Comparison of ENCODE assay signal across 10 cellular contexts in the genomic region with DNA sequence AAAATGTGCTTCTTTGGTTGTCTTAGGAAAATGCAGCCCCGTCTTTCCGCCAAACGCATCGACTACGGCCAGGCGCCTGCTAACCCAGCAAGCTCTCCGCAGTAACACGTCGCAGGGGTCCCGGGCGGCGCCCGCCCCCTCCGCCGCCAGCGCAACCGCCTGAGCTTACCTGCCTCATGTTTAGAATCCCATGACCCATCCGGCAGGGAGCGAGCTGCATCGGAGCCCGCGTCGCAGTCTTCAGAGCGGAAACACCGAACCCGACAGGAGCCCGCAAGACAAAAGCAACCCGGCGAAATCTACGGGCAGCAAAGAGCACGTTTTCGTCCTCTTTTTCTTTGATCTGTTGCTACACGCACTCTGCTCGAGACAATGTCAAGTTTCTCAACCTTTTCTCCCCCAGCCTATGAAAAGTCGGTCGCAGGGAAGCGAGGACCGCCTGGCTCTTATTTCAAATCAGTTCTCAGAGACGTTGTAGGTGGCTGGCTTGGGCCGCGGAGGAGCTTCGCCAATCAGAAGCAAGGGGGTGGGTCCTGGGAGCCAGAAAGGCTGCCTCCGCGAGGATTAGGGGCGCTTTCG. TPM values are rescaled to one million over a fixed set of nuclear protein-coding genes. Genes with fewer than 3 reads are reported as not detected.
DNase-seq lines count a peak whose midpoint lies in the region; ATAC-seq and TF ChIP-seq lines count a peak whose summit lies in the region.
"Had no signal": no experiment of that assay in that cellular context is flagged by ENCODE, and none has a peak within 500 bp of the region (broad histone marks: within the 10 kb centered on the region; RNA-seq: fewer than 3 reads in every experiment).

A gene with protein sequence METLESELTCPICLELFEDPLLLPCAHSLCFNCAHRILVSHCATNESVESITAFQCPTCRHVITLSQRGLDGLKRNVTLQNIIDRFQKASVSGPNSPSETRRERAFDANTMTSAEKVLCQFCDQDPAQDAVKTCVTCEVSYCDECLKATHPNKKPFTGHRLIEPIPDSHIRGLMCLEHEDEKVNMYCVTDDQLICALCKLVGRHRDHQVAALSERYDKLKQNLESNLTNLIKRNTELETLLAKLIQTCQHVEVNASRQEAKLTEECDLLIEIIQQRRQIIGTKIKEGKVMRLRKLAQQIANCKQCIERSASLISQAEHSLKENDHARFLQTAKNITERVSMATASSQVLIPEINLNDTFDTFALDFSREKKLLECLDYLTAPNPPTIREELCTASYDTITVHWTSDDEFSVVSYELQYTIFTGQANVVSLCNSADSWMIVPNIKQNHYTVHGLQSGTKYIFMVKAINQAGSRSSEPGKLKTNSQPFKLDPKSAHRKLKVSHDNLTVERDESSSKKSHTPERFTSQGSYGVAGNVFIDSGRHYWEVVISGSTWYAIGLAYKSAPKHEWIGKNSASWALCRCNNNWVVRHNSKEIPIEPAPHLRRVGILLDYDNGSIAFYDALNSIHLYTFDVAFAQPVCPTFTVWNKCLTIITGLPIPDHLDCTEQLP (minus strand): TSS at position 465 of the 579 bp plus-strand sequence. CDS start 53,038 bp downstream, outside the sequence.

- peak; percentile 13 for DNase-seq in DMS79 treated with DMSO at 0.1 percent for 48 hours (lab: John Stamatoyannopoulos, UW)
- DNase-seq in DMS79 (lab: John Stamatoyannopoulos, UW), result no peak
- peak; percentile 50 to 94 (median 86) for DNase-seq in NCI-H1417 (lab: John Stamatoyannopoulos, UW)
- DNase-seq in WTC11 (ENCODE audit: low spot score), result peak; percentile 74
- peak; percentile 67 for DNase-seq in fibroblast of the conjunctiva (ENCODE audit: low read depth)
- DNase-seq in naive thymus-derived CD8-positive, alpha-beta T cell, result peak in 1 of 10 donors; percentile 5
- no peak for DNase-seq in stimulated activated naive CD4-positive, alpha-beta T cell treated with Interleukin-2 at 50 U/mL for 16 hours (lab: John Stamatoyannopoulos, UW)

- peaks cover 53% of the 10 kb centered on the region for H3K4me1 Mint-ChIP-seq in WTC11
- H3K4me1 Mint-ChIP-seq in naive thymus-derived CD8-positive, alpha-beta T cell, result peaks cover 9 to 21% (median 15%) of the 10 kb centered on the region in 4 donors

- no peaks in the 10 kb centered on the region for H3K9me3 Mint-ChIP-seq in WTC11
- H3K9me3 Mint-ChIP-seq in naive thymus-derived CD8-positive, alpha-beta T cell, result peaks cover 0 to 5% (median 0%) of the 10 kb centered on the region in 9 donors
- H3K9me3 Mint-ChIP-seq: activated naive CD4-positive, alpha-beta T cell treated with anti-CD3 and anti-CD28 coated beads, Interleukin-2, amount 50 U/mL, for 72 hours; CD4-positive, CD25-positive, alpha-beta regulatory T cell had no signal

- H3K36me3 Mint-ChIP-seq in WTC11, result no peaks in the 10 kb centered on the region
- H3K36me3 Mint-ChIP-seq in naive thymus-derived CD8-positive, alpha-beta T cell, result peaks cover 0 to 11% (median 0%) of the 10 kb centered on the region in 3 donors
- H3K36me3 Mint-ChIP-seq: CD4-positive, CD25-positive, alpha-beta regulatory T cell had no signal

- POLR2A ChIA-PET in WTC11 (lab: Charles Lee), result interaction anchor here (0.6 to 1.4 kb wide), 5 partner anchors 10 to 76 kb away, joined by 3 to 8 read pairs (median 4); no protein-coding TSS in a partner anchor
- POLR2A ChIA-PET in naive thymus-derived CD8-positive, alpha-beta T cell (lab: Charles Lee), result no interaction called here

- CTCF ChIA-PET in WTC11 (lab: Charles Lee), result interaction anchor here (0.7 to 1.6 kb wide), 8 partner anchors 17 to 430 kb away, joined by 3 to 8 read pairs (median 4); no protein-coding TSS in a partner anchor

- peak within 1 kb of the TSS; percentile 97 for H3K4me3 Mint-ChIP-seq in WTC11
- H3K4me3 Mint-ChIP-seq in naive thymus-derived CD8-positive, alpha-beta T cell, result peak within 1 kb of the TSS; percentile 65 to 85 (median 80)

- no peak for TF ChIP-seq CTCF in WTC11 (IDR thresholded peaks at IDR 0.05)

- no peaks in the 10 kb centered on the region for H3K27me3 Mint-ChIP-seq in WTC11 (ENCODE audit: low read depth)
- peaks cover 5 to 40% (median 31%) of the 10 kb centered on the region in 5 donors for H3K27me3 Mint-ChIP-seq in naive thymus-derived CD8-positive, alpha-beta T cell

- H3K27ac Mint-ChIP-seq in WTC11, result peak within 1 kb of the TSS; percentile 96
- H3K27ac Mint-ChIP-seq in naive thymus-derived CD8-positive, alpha-beta T cell, result peak within 1 kb of the TSS in 2 of 10 donors; percentile 71 to 78
- H3K27ac Mint-ChIP-seq: activated naive CD4-positive, alpha-beta T cell treated with anti-CD3 and anti-CD28 coated beads, Interleukin-2, amount 50 U/mL, for 72 hours; CD4-positive, CD25-positive, alpha-beta regulatory T cell had no signal

- ATAC-seq in WTC11 (peak; percentile 89), HG03139 (IDR thresholded peaks at IDR 0.05; ENCODE audit: unreplicated experiment) (no peak)
- ATAC-seq in naive thymus-derived CD8-positive, alpha-beta T cell, result peak; percentile 28 to 42

TF ChIP-seq in WTC11, 78 proteins besides CTCF, POLR2A, EP300 and RAD21 (continues in another document):
- TF ChIP-seq, protein P1, sequence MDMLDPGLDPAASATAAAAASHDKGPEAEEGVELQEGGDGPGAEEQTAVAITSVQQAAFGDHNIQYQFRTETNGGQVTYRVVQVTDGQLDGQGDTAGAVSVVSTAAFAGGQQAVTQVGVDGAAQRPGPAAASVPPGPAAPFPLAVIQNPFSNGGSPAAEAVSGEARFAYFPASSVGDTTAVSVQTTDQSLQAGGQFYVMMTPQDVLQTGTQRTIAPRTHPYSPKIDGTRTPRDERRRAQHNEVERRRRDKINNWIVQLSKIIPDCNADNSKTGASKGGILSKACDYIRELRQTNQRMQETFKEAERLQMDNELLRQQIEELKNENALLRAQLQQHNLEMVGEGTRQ (CRISPR knock-in tag; IDR thresholded peaks at IDR 0.05), result no peak
- TF ChIP-seq ZNF396 (CRISPR knock-in tag; IDR thresholded peaks at IDR 0.05; ENCODE audit: borderline replicate concordance), result no peak
- TF ChIP-seq NFYB (CRISPR knock-in tag; conservative IDR thresholded peaks at IDR 0.05; ENCODE audit: low read depth), result peak; percentile 64
- TF ChIP-seq JAZF1 (CRISPR knock-in tag; IDR thresholded peaks at IDR 0.05), result no peak
- TF ChIP-seq, protein P2, sequence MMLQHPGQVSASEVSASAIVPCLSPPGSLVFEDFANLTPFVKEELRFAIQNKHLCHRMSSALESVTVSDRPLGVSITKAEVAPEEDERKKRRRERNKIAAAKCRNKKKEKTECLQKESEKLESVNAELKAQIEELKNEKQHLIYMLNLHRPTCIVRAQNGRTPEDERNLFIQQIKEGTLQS (CRISPR knock-in tag; conservative IDR thresholded peaks at IDR 0.05), result no peak
- TF ChIP-seq, protein P3, sequence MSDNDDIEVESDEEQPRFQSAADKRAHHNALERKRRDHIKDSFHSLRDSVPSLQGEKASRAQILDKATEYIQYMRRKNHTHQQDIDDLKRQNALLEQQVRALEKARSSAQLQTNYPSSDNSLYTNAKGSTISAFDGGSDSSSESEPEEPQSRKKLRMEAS (CRISPR knock-in tag; IDR thresholded peaks at IDR 0.05), result peak; percentile 54
- TF ChIP-seq, protein P4, sequence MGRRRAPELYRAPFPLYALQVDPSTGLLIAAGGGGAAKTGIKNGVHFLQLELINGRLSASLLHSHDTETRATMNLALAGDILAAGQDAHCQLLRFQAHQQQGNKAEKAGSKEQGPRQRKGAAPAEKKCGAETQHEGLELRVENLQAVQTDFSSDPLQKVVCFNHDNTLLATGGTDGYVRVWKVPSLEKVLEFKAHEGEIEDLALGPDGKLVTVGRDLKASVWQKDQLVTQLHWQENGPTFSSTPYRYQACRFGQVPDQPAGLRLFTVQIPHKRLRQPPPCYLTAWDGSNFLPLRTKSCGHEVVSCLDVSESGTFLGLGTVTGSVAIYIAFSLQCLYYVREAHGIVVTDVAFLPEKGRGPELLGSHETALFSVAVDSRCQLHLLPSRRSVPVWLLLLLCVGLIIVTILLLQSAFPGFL (CRISPR knock-in tag; IDR thresholded peaks at IDR 0.05; ENCODE audit: borderline replicate concordance), result no peak
- no peak for TF ChIP-seq MYBL2 (CRISPR knock-in tag; IDR thresholded peaks at IDR 0.05)
- TF ChIP-seq SP1 (CRISPR knock-in tag; conservative IDR thresholded peaks at IDR 0.05), result 0 out of 2 replicates have a peak, but pooled peaks have one; percentile 17
- no peak for TF ChIP-seq NR3C1 (CRISPR knock-in tag; conservative IDR thresholded peaks at IDR 0.05; ENCODE audit: low read depth)
- TF ChIP-seq, protein P5, sequence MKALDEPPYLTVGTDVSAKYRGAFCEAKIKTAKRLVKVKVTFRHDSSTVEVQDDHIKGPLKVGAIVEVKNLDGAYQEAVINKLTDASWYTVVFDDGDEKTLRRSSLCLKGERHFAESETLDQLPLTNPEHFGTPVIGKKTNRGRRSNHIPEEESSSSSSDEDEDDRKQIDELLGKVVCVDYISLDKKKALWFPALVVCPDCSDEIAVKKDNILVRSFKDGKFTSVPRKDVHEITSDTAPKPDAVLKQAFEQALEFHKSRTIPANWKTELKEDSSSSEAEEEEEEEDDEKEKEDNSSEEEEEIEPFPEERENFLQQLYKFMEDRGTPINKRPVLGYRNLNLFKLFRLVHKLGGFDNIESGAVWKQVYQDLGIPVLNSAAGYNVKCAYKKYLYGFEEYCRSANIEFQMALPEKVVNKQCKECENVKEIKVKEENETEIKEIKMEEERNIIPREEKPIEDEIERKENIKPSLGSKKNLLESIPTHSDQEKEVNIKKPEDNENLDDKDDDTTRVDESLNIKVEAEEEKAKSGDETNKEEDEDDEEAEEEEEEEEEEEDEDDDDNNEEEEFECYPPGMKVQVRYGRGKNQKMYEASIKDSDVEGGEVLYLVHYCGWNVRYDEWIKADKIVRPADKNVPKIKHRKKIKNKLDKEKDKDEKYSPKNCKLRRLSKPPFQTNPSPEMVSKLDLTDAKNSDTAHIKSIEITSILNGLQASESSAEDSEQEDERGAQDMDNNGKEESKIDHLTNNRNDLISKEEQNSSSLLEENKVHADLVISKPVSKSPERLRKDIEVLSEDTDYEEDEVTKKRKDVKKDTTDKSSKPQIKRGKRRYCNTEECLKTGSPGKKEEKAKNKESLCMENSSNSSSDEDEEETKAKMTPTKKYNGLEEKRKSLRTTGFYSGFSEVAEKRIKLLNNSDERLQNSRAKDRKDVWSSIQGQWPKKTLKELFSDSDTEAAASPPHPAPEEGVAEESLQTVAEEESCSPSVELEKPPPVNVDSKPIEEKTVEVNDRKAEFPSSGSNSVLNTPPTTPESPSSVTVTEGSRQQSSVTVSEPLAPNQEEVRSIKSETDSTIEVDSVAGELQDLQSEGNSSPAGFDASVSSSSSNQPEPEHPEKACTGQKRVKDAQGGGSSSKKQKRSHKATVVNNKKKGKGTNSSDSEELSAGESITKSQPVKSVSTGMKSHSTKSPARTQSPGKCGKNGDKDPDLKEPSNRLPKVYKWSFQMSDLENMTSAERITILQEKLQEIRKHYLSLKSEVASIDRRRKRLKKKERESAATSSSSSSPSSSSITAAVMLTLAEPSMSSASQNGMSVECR (CRISPR knock-in tag; IDR thresholded peaks at IDR 0.05; ENCODE audit: borderline replicate concordance), result peak; percentile 56; the same call in 1 of the 2 replicates

RNA-seq across cellular contexts. Expression of the gene that starts here (rescaled TPM):
- total RNA-seq in WTC11 (2021), result 40.1 to 52.2 TPM (median 45.4 TPM) in 3 replicates
- under 1 TPM in 1 of 2 experiments, not detected in 1; 0.31 TPM for total RNA-seq in naive thymus-derived CD8-positive, alpha-beta T cell
- not detected for polyA plus RNA-seq in naive thymus-derived CD8-positive, alpha-beta T cell
- total RNA-seq: CD4-positive, CD25-positive, alpha-beta regulatory T cell had no signal
- polyA plus RNA-seq: CD4-positive, CD25-positive, alpha-beta regulatory T cell had no signal

Comparison
In these comparisons a context has a peak if more than half of its experiments do, and no peak if none do; other contexts are left out.
1. RNA of the gene that starts here (total RNA-seq): 40.1 to 52.2 TPM in WTC11; 0.31 TPM in naive thymus-derived CD8-positive, alpha-beta T cell; every median in the first group is over 10 times any median in the second.
2. DNase-seq: peak in DMS79 treated with DMSO at 0.1 percent for 48 hours (single experiment), NCI-H1417 (3 of 3), WTC11 (single experiment) and fibroblast of the conjunctiva (single experiment); none in DMS79 (single experiment) and stimulated activated naive CD4-positive, alpha-beta T cell treated with Interleukin-2 at 50 U/mL for 16 hours (single experiment).
3. Peak in ATAC-seq in naive thymus-derived CD8-positive, alpha-beta T cell; RNA of the gene not detected or under 1 TPM.